In the genomic region with DNA sequence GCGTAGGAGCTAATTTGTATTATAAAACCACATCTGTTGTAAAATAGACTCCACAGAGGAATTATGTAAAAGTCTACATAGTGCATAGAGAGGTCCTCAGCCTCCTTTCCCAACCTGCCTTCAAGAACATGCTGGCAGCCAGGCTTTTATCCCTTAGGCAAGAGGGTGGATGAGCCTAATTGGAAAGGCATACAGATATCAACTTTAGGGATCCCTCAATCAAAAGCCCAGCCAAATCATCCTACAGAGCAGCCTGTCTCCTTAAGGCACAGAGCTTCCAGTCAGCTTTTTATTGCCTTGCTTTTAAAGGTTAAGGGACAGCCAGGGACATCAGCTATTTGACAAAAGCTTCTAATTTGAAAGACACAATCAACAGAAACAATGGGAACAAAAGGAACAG, we compare ENCODE assay signal across 2 cellular contexts.
TF ChIP-seq lines count a peak whose summit lies in the region.

No MANE protein-coding gene starts in this region.

TF ChIP-seq in endothelial cell of umbilical vein, 7 proteins besides CTCF, POLR2A, EP300 and RAD21:
- TF ChIP-seq, protein P1, sequence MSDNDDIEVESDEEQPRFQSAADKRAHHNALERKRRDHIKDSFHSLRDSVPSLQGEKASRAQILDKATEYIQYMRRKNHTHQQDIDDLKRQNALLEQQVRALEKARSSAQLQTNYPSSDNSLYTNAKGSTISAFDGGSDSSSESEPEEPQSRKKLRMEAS (IDR thresholded peaks at IDR 0.05; ENCODE audit: insufficient read depth, insufficient read length), result no peak
- TF ChIP-seq FOS (IDR thresholded peaks at IDR 0.05; ENCODE audit: borderline replicate concordance, insufficient read depth, low read length), result no peak
- no peak for TF ChIP-seq POLR2AphosphoS5 (IDR thresholded peaks at IDR 0.05; ENCODE audit: insufficient read depth, low read depth, low read length)
- no peak for TF ChIP-seq EZH2 (IDR thresholded peaks at IDR 0.05; ENCODE audit: borderline replicate concordance, low read depth, low read length, severe bottlenecking)
- TF ChIP-seq MYC (IDR thresholded peaks at IDR 0.05; ENCODE audit: low read depth, low read length), result no peak
- no peak for TF ChIP-seq GATA2 (IDR thresholded peaks at IDR 0.05; ENCODE audit: insufficient read depth, insufficient read length, low read depth, low read length)
- TF ChIP-seq JUN (IDR thresholded peaks at IDR 0.05; ENCODE audit: borderline replicate concordance, insufficient read depth, insufficient read length, low read depth), result no peak

TF ChIP-seq in HepG2, 621 proteins besides CTCF, POLR2A, EP300 and RAD21:
- no peak for TF ChIP-seq MTA1 (CRISPR knock-in tag; IDR thresholded peaks at IDR 0.05; ENCODE audit: borderline replicate concordance)
- TF ChIP-seq SAP130 (CRISPR knock-in tag; IDR thresholded peaks at IDR 0.05; ENCODE audit: low read depth), result no peak
- TF ChIP-seq KMT2B (CRISPR knock-in tag; IDR thresholded peaks at IDR 0.05), result no peak
- no peak for TF ChIP-seq RCOR2 (CRISPR knock-in tag; IDR thresholded peaks at IDR 0.05)
- TF ChIP-seq, protein P2, sequence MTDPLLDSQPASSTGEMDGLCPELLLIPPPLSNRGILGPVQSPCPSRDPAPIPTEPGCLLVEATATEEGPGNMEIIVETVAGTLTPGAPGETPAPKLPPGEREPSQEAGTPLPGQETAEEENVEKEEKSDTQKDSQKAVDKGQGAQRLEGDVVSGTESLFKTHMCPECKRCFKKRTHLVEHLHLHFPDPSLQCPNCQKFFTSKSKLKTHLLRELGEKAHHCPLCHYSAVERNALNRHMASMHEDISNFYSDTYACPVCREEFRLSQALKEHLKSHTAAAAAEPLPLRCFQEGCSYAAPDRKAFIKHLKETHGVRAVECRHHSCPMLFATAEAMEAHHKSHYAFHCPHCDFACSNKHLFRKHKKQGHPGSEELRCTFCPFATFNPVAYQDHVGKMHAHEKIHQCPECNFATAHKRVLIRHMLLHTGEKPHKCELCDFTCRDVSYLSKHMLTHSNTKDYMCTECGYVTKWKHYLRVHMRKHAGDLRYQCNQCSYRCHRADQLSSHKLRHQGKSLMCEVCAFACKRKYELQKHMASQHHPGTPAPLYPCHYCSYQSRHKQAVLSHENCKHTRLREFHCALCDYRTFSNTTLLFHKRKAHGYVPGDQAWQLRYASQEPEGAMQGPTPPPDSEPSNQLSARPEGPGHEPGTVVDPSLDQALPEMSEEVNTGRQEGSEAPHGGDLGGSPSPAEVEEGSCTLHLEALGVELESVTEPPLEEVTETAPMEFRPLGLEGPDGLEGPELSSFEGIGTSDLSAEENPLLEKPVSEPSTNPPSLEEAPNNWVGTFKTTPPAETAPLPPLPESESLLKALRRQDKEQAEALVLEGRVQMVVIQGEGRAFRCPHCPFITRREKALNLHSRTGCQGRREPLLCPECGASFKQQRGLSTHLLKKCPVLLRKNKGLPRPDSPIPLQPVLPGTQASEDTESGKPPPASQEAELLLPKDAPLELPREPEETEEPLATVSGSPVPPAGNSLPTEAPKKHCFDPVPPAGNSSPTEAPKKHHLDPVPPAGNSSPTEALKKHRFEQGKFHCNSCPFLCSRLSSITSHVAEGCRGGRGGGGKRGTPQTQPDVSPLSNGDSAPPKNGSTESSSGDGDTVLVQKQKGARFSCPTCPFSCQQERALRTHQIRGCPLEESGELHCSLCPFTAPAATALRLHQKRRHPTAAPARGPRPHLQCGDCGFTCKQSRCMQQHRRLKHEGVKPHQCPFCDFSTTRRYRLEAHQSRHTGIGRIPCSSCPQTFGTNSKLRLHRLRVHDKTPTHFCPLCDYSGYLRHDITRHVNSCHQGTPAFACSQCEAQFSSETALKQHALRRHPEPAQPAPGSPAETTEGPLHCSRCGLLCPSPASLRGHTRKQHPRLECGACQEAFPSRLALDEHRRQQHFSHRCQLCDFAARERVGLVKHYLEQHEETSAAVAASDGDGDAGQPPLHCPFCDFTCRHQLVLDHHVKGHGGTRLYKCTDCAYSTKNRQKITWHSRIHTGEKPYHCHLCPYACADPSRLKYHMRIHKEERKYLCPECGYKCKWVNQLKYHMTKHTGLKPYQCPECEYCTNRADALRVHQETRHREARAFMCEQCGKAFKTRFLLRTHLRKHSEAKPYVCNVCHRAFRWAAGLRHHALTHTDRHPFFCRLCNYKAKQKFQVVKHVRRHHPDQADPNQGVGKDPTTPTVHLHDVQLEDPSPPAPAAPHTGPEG (CRISPR knock-in tag; IDR thresholded peaks at IDR 0.05), result no peak
- TF ChIP-seq FOSL1 (CRISPR knock-in tag; IDR thresholded peaks at IDR 0.05; ENCODE audit: borderline replicate concordance), result no peak
- TF ChIP-seq, protein P3, sequence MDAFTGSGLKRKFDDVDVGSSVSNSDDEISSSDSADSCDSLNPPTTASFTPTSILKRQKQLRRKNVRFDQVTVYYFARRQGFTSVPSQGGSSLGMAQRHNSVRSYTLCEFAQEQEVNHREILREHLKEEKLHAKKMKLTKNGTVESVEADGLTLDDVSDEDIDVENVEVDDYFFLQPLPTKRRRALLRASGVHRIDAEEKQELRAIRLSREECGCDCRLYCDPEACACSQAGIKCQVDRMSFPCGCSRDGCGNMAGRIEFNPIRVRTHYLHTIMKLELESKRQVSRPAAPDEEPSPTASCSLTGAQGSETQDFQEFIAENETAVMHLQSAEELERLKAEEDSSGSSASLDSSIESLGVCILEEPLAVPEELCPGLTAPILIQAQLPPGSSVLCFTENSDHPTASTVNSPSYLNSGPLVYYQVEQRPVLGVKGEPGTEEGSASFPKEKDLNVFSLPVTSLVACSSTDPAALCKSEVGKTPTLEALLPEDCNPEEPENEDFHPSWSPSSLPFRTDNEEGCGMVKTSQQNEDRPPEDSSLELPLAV (CRISPR knock-in tag; conservative IDR thresholded peaks at IDR 0.05; ENCODE audit: low read depth), result no peak
- no peak for TF ChIP-seq ZFP1 (CRISPR knock-in tag; IDR thresholded peaks at IDR 0.05)
- TF ChIP-seq AKAP8 (CRISPR knock-in tag; IDR thresholded peaks at IDR 0.05), result no peak
- TF ChIP-seq, protein P4, sequence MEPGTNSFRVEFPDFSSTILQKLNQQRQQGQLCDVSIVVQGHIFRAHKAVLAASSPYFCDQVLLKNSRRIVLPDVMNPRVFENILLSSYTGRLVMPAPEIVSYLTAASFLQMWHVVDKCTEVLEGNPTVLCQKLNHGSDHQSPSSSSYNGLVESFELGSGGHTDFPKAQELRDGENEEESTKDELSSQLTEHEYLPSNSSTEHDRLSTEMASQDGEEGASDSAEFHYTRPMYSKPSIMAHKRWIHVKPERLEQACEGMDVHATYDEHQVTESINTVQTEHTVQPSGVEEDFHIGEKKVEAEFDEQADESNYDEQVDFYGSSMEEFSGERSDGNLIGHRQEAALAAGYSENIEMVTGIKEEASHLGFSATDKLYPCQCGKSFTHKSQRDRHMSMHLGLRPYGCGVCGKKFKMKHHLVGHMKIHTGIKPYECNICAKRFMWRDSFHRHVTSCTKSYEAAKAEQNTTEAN (CRISPR knock-in tag; conservative IDR thresholded peaks at IDR 0.05), result no peak
- no peak for TF ChIP-seq ZNF563 (CRISPR knock-in tag; IDR thresholded peaks at IDR 0.05)
- TF ChIP-seq ZNF749 (CRISPR knock-in tag; IDR thresholded peaks at IDR 0.05; ENCODE audit: borderline replicate concordance), result no peak
- TF ChIP-seq CHCHD3 (CRISPR knock-in tag; IDR thresholded peaks at IDR 0.05), result no peak
- TF ChIP-seq ERF (CRISPR knock-in tag; IDR thresholded peaks at IDR 0.05), result no peak
- no peak for TF ChIP-seq ZNF24 (IDR thresholded peaks at IDR 0.05)
- no peak for TF ChIP-seq RFXANK (CRISPR knock-in tag; IDR thresholded peaks at IDR 0.05)
- TF ChIP-seq, protein P5, sequence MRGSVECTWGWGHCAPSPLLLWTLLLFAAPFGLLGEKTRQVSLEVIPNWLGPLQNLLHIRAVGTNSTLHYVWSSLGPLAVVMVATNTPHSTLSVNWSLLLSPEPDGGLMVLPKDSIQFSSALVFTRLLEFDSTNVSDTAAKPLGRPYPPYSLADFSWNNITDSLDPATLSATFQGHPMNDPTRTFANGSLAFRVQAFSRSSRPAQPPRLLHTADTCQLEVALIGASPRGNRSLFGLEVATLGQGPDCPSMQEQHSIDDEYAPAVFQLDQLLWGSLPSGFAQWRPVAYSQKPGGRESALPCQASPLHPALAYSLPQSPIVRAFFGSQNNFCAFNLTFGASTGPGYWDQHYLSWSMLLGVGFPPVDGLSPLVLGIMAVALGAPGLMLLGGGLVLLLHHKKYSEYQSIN (CRISPR knock-in tag; IDR thresholded peaks at IDR 0.05; ENCODE audit: borderline replicate concordance), result no peak
